Comparison of ENCODE assay signal across 18 cellular contexts in genomic region chr12:125981610-125982253, GRCh38.
"Had no signal": no experiment of that assay in that cellular context is flagged by ENCODE, and none has a peak within 500 bp of the region (broad histone marks: within the 10 kb centered on the region; RNA-seq: fewer than 3 reads in every experiment).

No MANE protein-coding gene starts in this region.

- H2AFZ ChIP-seq: neural progenitor cell had no signal

- H3K9me3 Mint-ChIP-seq: memory B cell, neural progenitor cell had no signal

- H3K36me3 Mint-ChIP-seq: activated naive CD8-positive, alpha-beta T cell; memory B cell; neural progenitor cell had no signal

- DNase-seq: activated T-cell treated with anti-CD3 and anti-CD28 coated beads, Interleukin-2, amount 50 U/mL, for 1 hour; adrenal gland; colonic mucosa; dorsolateral prefrontal cortex; effector memory CD8-positive, alpha-beta T cell; gastrocnemius medialis; hypothalamus; psoas muscle; stimulated activated CD4-positive, alpha-beta T cell treated with anti-CD3 and anti-CD28 coated beads, Interleukin-4, amount 100 ng/mL, for 24 hours; stimulated activated naive CD4-positive, alpha-beta T cell treated with Interleukin-2 at 50 U/mL for 16 hours; T-helper 1 cell had no signal

- ATAC-seq: effector memory CD8-positive, alpha-beta T cell; gastrocnemius medialis; psoas muscle had no signal

- H3K9ac ChIP-seq: neural progenitor cell had no signal

- H3K9me3 ChIP-seq: adrenal gland, ascending aorta, colonic mucosa, esophagus muscularis mucosa, gastrocnemius medialis, psoas muscle, right atrium auricular region had no signal

- H3K4me1 ChIP-seq: adrenal gland, ascending aorta, colonic mucosa, gastrocnemius medialis, psoas muscle had no signal

- FAIRE-seq: TTC549 had no signal

- H3K27me3 ChIP-seq: ascending aorta, colonic mucosa, neural progenitor cell, right atrium auricular region had no signal

- H3K27ac Mint-ChIP-seq: activated naive CD8-positive, alpha-beta T cell; effector memory CD8-positive, alpha-beta T cell; memory B cell; neural progenitor cell had no signal

- H3K27ac ChIP-seq: adrenal gland, ascending aorta, dorsolateral prefrontal cortex, esophagus muscularis mucosa, gastrocnemius medialis, neural progenitor cell, psoas muscle, right atrium auricular region had no signal

- H3K36me3 ChIP-seq: adrenal gland, ascending aorta, colonic mucosa, esophagus muscularis mucosa, gastrocnemius medialis, neural progenitor cell, right atrium auricular region had no signal

- H3K4me1 Mint-ChIP-seq: memory B cell had no signal

- H3K4me3 Mint-ChIP-seq: activated naive CD8-positive, alpha-beta T cell; effector memory CD8-positive, alpha-beta T cell; memory B cell had no signal

- H3K4me3 ChIP-seq: adrenal gland, ascending aorta, colonic mucosa, esophagus muscularis mucosa, gastrocnemius medialis, psoas muscle, right atrium auricular region had no signal
